Comparison of ENCODE assay signal across 11 cellular contexts in the genomic region with DNA sequence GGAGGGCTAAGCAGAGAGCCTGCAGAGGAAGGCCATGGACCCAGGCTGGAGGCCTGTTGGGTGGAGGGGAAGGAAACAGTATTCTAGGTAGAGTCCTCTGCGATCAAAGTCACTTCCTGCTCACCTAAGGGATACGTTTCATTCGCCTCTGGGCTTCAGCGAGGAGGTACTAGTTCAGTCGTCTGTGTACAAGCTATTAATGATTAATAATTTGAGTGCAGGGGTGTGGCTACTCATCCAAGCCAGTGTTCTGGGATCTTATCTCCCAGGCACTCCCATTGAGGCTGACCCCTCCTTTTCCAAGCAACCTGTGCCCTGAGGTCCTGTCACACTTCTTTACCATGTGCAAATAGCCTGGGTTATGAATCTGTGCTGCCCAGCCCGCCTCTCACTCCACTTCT. TPM values are rescaled to one million over a fixed set of nuclear protein-coding genes. Genes with fewer than 3 reads are reported as not detected.
DNase-seq lines count a peak whose midpoint lies in the region; ATAC-seq, FAIRE-seq and TF ChIP-seq lines count a peak whose summit lies in the region.
"Had no signal": no experiment of that assay in that cellular context is flagged by ENCODE, and none has a peak within 500 bp of the region (broad histone marks: within the 10 kb centered on the region; RNA-seq: fewer than 3 reads in every experiment).

No MANE protein-coding gene starts in this region.

- BruUV-seq in HepG2 (replicated peaks; lab: Mats Ljungman, UMichigan), result no TSS peak

- POLR2A ChIA-PET in HepG2 (lab: Yijun Ruan, JAX), result interaction anchor here (0.9 to 1.7 kb wide), 4 partner anchors 23 to 485 kb away, joined by 3 to 8 read pairs (median 3); a partner anchor contains a TSS

- FAIRE-seq in RCC 7860 (lab: Jason Lieb, UNC) (no peak), HepG2 (lab: Jason Lieb, UNC) (peak; percentile 42), small intestine (lab: Jason Lieb, UNC) (no peak)
- FAIRE-seq: colon had no signal

- TF ChIP-seq POLR2A in HepG2 (IDR thresholded peaks at IDR 0.05; ENCODE audit: insufficient read depth in 1 of 2, low read depth in 2 of 2, low read length in 2 of 2), result no peak

- H3K9me3 ChIP-seq in HepG2 (ENCODE audit: low read length) (no peaks in the 10 kb centered on the region), small intestine (ENCODE audit: control insufficient read depth, low read depth) (no peaks in the 10 kb centered on the region)

- intact Hi-C loops in HepG2 (cut with micrococcal nuclease; ENCODE audit: unreplicated experiment), result loop anchor here (1.0 to 2.0 kb wide), 2 partner anchors 23 to 259 kb away; no protein-coding TSS in a partner anchor

- peak overlapping the region; percentile 92 for H3K4me2 ChIP-seq in HepG2 (ENCODE audit: low read depth, low read length)
- H3K4me2 ChIP-seq: GM23338 had no signal

- TF ChIP-seq EP300 in HepG2 (IDR thresholded peaks at IDR 0.05; ENCODE audit: low read depth in 2 of 2, low read length in 2 of 2), result no peak
- TF ChIP-seq EP300 in HepG2 (CRISPR knock-in tag; IDR thresholded peaks at IDR 0.05; ENCODE audit: borderline replicate concordance), result no peak

- TF ChIP-seq CTCF in HepG2 (CRISPR knock-in tag; IDR thresholded peaks at IDR 0.05), result no peak

- 0% methylated on average over 6 of the region's 6 CpGs for WGBS in HepG2 (ENCODE audit: low lambda C conversion rate)
- WGBS in small intestine, 3 donors, result 11 to 61% (median 27%) methylated on average over 6 of the region's 6 CpGs

- H3K36me3 ChIP-seq in HepG2 (replicated peaks in 1 of 2; ENCODE audit: control insufficient read depth in 1 of 2, insufficient read depth in 2 of 2, low read length in 2 of 2) (no peaks in the 10 kb centered on the region), small intestine (ENCODE audit: control insufficient read depth in 2 of 2, insufficient read depth in 2 of 2, low read length in 2 of 2) (no peaks in the 10 kb centered on the region)
- H3K36me3 ChIP-seq: brain microvascular endothelial cell had no signal

- in situ Hi-C loops in HepG2 (cut with HindIII; ENCODE audit: extremely low pct_ligation_motif_present, low pct_unique_long_range_greater_than_20kb), result no loop called here

- no peaks in the 10 kb centered on the region for H4K20me1 ChIP-seq in HepG2 (ENCODE audit: insufficient read depth, low read length)

- H3K27ac ChIP-seq in HepG2 (ENCODE audit: extremely low read length, insufficient read depth, low read length) (peak overlapping the region; percentile 42), small intestine (ENCODE audit: low read depth in 1 of 2, low read length in 1 of 2) (peak overlapping the region; percentile 86 to 91)
- H3K27ac ChIP-seq: brain microvascular endothelial cell had no signal

- TF ChIP-seq RAD21 in HepG2 (CRISPR knock-in tag; IDR thresholded peaks at IDR 0.05), result no peak

- H3K4me3 ChIP-seq in HepG2 (replicated peaks in 1 of 3; ENCODE audit: insufficient read depth in 1 of 3, low read depth in 2 of 3, low read length in 3 of 3), result peak overlapping the region in 2 of 3 experiments; percentile 45 to 51; a peak in 4 of 6 replicates
- no peak overlapping the region for H3K4me3 ChIP-seq in small intestine (ENCODE audit: low read depth in 1 of 2, low read length in 2 of 2)
- H3K4me3 ChIP-seq: GM23338 had no signal

- CTCF ChIA-PET in HepG2 (lab: Yijun Ruan, JAX; ENCODE audit: low intra/inter-chr PET ratio, low total read pairs), result interaction anchor here (1.3 to 3.3 kb wide), 2 partner anchors 26 to 259 kb away, joined by 4 to 45 read pairs; no protein-coding TSS in a partner anchor

- ATAC-seq in HepG2, result peak; percentile 93
- ATAC-seq in HG03095 (IDR thresholded peaks at IDR 0.05; ENCODE audit: unreplicated experiment), result no peak
- ATAC-seq in HG03439 (IDR thresholded peaks at IDR 0.05; ENCODE audit: unreplicated experiment), result no peak

- H3K9ac ChIP-seq in HepG2 (ENCODE audit: insufficient read depth, low read depth, low read length), result 0 out of 2 replicates have a peak overlapping the region, but pooled peaks have one; percentile 28

- DNase-seq in DMS53 (lab: John Stamatoyannopoulos, UW), result peak; percentile 97
- DNase-seq in RCC 7860 (ENCODE audit: low spot score), result peak; percentile 15
- peak; percentile 84 for DNase-seq in HepG2 (ENCODE audit: low spot score)
- peak; percentile 98 for DNase-seq in small intestine
- no peak for DNase-seq in NCI-H1048 (lab: John Stamatoyannopoulos, UW)
- DNase-seq: NCI-H510A had no signal

- peaks cover 36% of the 10 kb centered on the region for H3K4me1 ChIP-seq in HepG2 (ENCODE audit: insufficient read depth, low read length)
- peaks cover 0 to 6% of the 10 kb centered on the region in 2 donors for H3K4me1 ChIP-seq in small intestine (ENCODE audit: control insufficient read depth in 2 of 2, insufficient read depth in 1 of 2, low read depth in 1 of 2, low read length in 1 of 2)

- H2AFZ ChIP-seq in HepG2 (ENCODE audit: low read length), result peak overlapping the region; percentile 23
- H2AFZ ChIP-seq: GM23338 had no signal

- no peaks in the 10 kb centered on the region for H3K79me2 ChIP-seq in HepG2 (ENCODE audit: insufficient read depth, low read length)

- no peaks in the 10 kb centered on the region for H3K27me3 ChIP-seq in HepG2 (ENCODE audit: control insufficient read depth in 1 of 2, insufficient read depth in 2 of 2, low read length in 2 of 2)
- no peaks in the 10 kb centered on the region for H3K27me3 ChIP-seq in small intestine (ENCODE audit: control insufficient read depth in 2 of 2, insufficient read depth in 2 of 2, low read length in 2 of 2)

TF ChIP-seq in HepG2, 621 proteins besides CTCF, POLR2A, EP300 and RAD21 (continues in another document):
- TF ChIP-seq, protein P1, sequence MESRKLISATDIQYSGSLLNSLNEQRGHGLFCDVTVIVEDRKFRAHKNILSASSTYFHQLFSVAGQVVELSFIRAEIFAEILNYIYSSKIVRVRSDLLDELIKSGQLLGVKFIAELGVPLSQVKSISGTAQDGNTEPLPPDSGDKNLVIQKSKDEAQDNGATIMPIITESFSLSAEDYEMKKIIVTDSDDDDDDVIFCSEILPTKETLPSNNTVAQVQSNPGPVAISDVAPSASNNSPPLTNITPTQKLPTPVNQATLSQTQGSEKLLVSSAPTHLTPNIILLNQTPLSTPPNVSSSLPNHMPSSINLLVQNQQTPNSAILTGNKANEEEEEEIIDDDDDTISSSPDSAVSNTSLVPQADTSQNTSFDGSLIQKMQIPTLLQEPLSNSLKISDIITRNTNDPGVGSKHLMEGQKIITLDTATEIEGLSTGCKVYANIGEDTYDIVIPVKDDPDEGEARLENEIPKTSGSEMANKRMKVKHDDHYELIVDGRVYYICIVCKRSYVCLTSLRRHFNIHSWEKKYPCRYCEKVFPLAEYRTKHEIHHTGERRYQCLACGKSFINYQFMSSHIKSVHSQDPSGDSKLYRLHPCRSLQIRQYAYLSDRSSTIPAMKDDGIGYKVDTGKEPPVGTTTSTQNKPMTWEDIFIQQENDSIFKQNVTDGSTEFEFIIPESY (CRISPR knock-in tag; IDR thresholded peaks at IDR 0.05), result no peak
- TF ChIP-seq, protein P2, sequence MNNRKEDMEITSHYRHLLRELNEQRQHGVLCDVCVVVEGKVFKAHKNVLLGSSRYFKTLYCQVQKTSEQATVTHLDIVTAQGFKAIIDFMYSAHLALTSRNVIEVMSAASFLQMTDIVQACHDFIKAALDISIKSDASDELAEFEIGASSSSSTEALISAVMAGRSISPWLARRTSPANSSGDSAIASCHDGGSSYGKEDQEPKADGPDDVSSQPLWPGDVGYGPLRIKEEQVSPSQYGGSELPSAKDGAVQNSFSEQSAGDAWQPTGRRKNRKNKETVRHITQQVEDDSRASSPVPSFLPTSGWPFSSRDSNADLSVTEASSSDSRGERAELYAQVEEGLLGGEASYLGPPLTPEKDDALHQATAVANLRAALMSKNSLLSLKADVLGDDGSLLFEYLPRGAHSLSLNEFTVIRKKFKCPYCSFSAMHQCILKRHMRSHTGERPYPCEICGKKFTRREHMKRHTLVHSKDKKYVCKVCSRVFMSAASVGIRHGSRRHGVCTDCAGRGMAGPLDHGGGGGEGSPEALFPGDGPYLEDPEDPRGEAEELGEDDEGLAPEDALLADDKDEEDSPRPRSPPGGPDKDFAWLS (CRISPR knock-in tag; IDR thresholded peaks at IDR 0.05; ENCODE audit: borderline replicate concordance), result no peak
- TF ChIP-seq, protein P3, sequence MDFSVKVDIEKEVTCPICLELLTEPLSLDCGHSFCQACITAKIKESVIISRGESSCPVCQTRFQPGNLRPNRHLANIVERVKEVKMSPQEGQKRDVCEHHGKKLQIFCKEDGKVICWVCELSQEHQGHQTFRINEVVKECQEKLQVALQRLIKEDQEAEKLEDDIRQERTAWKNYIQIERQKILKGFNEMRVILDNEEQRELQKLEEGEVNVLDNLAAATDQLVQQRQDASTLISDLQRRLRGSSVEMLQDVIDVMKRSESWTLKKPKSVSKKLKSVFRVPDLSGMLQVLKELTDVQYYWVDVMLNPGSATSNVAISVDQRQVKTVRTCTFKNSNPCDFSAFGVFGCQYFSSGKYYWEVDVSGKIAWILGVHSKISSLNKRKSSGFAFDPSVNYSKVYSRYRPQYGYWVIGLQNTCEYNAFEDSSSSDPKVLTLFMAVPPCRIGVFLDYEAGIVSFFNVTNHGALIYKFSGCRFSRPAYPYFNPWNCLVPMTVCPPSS (IDR thresholded peaks at IDR 0.05), result no peak

RNA-seq across cellular contexts. Expression of a gene that starts 25.2 kb away (rescaled TPM):
- 2.2 and 3.7 TPM in 2 replicates for total RNA-seq in HepG2 (2016; rRNA removed; fragmentation: Illumina TruSeq; extraction: Trizol)
- total RNA-seq in HepG2 (2016; cell fraction: cytosol; rRNA removed; fragmentation: Illumina TruSeq; extraction: Trizol; ENCODE audit: low read depth), result 2.5 and 3.0 TPM in 2 replicates
- 3.1 and 4.0 TPM in 2 replicates for total RNA-seq in HepG2 (2016; cell fraction: insoluble cytoplasmic fraction; rRNA removed; fragmentation: Illumina TruSeq; extraction: Trizol)
- total RNA-seq in HepG2 (2016; cell fraction: membrane; rRNA removed; fragmentation: Illumina TruSeq; extraction: Trizol), result 4.9 and 5.0 TPM in 2 replicates
- total RNA-seq in HepG2 (2016; cell fraction: nucleus; rRNA removed; fragmentation: Illumina TruSeq; extraction: Trizol), result 7.5 and 9.4 TPM in 2 replicates
- polyA plus RNA-seq in HepG2 (2011; rRNA removed), result 6.5 and 9.5 TPM in 2 replicates
- 3.0 and 5.8 TPM in 2 replicates for polyA plus RNA-seq in HepG2 (2011; cell fraction: cytosol; rRNA removed)
- 26.3 and 34.5 TPM in 2 replicates for polyA plus RNA-seq in HepG2 (2011; cell fraction: nucleus; rRNA removed)
- polyA plus RNA-seq in HepG2 (2012), result 11.9 and 13.3 TPM in 2 replicates
- polyA plus RNA-seq in HepG2 (2016; cell fraction: cytosol; fragmentation: Illumina TruSeq; extraction: Trizol; ENCODE audit: low read depth), result 2.9 and 3.7 TPM in 2 replicates
- 2.8 and 3.2 TPM in 2 replicates for polyA plus RNA-seq in HepG2 (2016; cell fraction: insoluble cytoplasmic fraction; fragmentation: Illumina TruSeq; extraction: Trizol; ENCODE audit: low read depth)
- 3.1 and 4.4 TPM in 2 replicates for polyA plus RNA-seq in HepG2 (2016; cell fraction: membrane; fragmentation: Illumina TruSeq; extraction: Trizol; ENCODE audit: low read depth)
- polyA plus RNA-seq in HepG2 (2016; cell fraction: nucleus; fragmentation: Illumina TruSeq; extraction: Trizol; ENCODE audit: insufficient read depth, low read depth), result 6.9 and 11.6 TPM in 2 replicates
- polyA minus RNA-seq in HepG2 (2011; rRNA and poly(A)+ RNA removed; ENCODE audit: low replicate concordance), result 7.3 and 9.6 TPM in 2 replicates
- polyA minus RNA-seq in HepG2 (2011; cell fraction: cytosol; rRNA and poly(A)+ RNA removed), result 2.6 and 3.3 TPM in 2 replicates
- 15.6 and 26.6 TPM in 2 replicates for polyA minus RNA-seq in HepG2 (2011; cell fraction: nucleus; rRNA and poly(A)+ RNA removed)
- polyA plus RNA-seq in small intestine, result 10 to 100 TPM; 16.6 to 27.7 (median 25.9) TPM

Comparison
In these comparisons a context has a peak if more than half of its experiments do, and no peak if none do; other contexts are left out.
1. H3K4me3 ChIP-seq: peak in HepG2 (2 of 3); none in small intestine (0 of 2).